20 cellular contexts compared by ENCODE assay signal in genomic region chr5:17021363-17021932, GRCh38.
A peak's percentile ranks its signal among the peaks of the same experiment; 100 is the strongest.
DNase-seq lines count a peak whose midpoint lies in the region; ATAC-seq and TF ChIP-seq lines count a peak whose summit lies in the region.
"Had no signal": no experiment of that assay in that cellular context is flagged by ENCODE, and none has a peak within 500 bp of the region (broad histone marks: within the 10 kb centered on the region; RNA-seq: fewer than 3 reads in every experiment).

No MANE protein-coding gene starts in this region.

- BruUV-seq in MCF 10A (replicated peaks; lab: Mats Ljungman, UMichigan) = no TSS peak

- CTCF ChIA-PET in MCF 10A (lab: Yijun Ruan, JAX) = interaction anchor here (0.6 kb wide), 1 partner anchor 43 kb away, joined by 5 read pairs; no protein-coding TSS in a partner anchor

- H3K4me2 ChIP-seq in hepatocyte = no peak overlapping the region

- 84% methylated on average over 3 of the region's 3 CpGs for WGBS in thyroid gland, 2 donors
- 77% methylated on average over 3 of the region's 3 CpGs for WGBS in hepatocyte (ENCODE audit: low lambda C conversion rate, missing lambda C conversion rate)

- POLR2A ChIA-PET in MCF 10A (lab: Yijun Ruan, JAX) = no interaction called here

- TF ChIP-seq CTCF in breast epithelium (IDR thresholded peaks at IDR 0.05) = no peak
- no peak for TF ChIP-seq CTCF in MCF 10A (IDR thresholded peaks at IDR 0.05; ENCODE audit: unreplicated experiment)
- no peak for TF ChIP-seq CTCF in left lung (IDR thresholded peaks at IDR 0.05)
- no peak for TF ChIP-seq CTCF in thyroid gland (IDR thresholded peaks at IDR 0.05)
- no peak for TF ChIP-seq CTCF in hepatocyte (IDR thresholded peaks at IDR 0.05; ENCODE audit: poor library complexity)

- H3K27ac Mint-ChIP-seq in MCF 10A (ENCODE audit: low read depth, unreplicated experiment) = no peak overlapping the region

- H3K27ac ChIP-seq in breast epithelium (peak overlapping the region; percentile 18 to 41), left lung (peak overlapping the region; percentile 24 to 55), thyroid gland (peak overlapping the region; percentile 24 to 62 (median 46)), hepatocyte (no peak overlapping the region)
- H3K27ac ChIP-seq: 22Rv1 had no signal

- H3K4me1 ChIP-seq in breast epithelium = no peaks in the 10 kb centered on the region
- H3K4me1 ChIP-seq in left lung = peaks cover 0 to 7% of the 10 kb centered on the region in 2 donors
- H3K4me1 ChIP-seq in thyroid gland = peaks cover 17 to 22% of the 10 kb centered on the region in 2 donors
- H3K4me1 ChIP-seq in hepatocyte (ENCODE audit: insufficient read depth) = peaks cover 5% of the 10 kb centered on the region

- H3K27me3 Mint-ChIP-seq in MCF 10A (ENCODE audit: insufficient read depth, unreplicated experiment) = no peaks in the 10 kb centered on the region

- no peaks in the 10 kb centered on the region for H3K79me2 ChIP-seq in hepatocyte

- ATAC-seq in SK-N-SH treated with all-trans-retinoic acid at 6 μM for 48 hours = peak; percentile 54
- no peak for ATAC-seq in left lung
- ATAC-seq: left lobe of liver had no signal

- intact Hi-C loops in breast epithelium (cut with DNase I; ENCODE audit: low total_unique reads) (no loop called here), MCF 10A (cut with micrococcal nuclease) (no loop called here), left lung (cut with DNase I) (no loop called here), thyroid gland (cut with DNase I) (no loop called here)

- H3K4me3 ChIP-seq in breast epithelium = no peak overlapping the region
- H3K4me3 ChIP-seq in left lung = no peak overlapping the region
- H3K4me3 ChIP-seq in thyroid gland (replicated peaks in 1 of 3) = no peak overlapping the region
- H3K4me3 ChIP-seq in hepatocyte = no peak overlapping the region

- H3K9me3 ChIP-seq in breast epithelium (no peaks in the 10 kb centered on the region), left lung (no peaks in the 10 kb centered on the region), thyroid gland (no peaks in the 10 kb centered on the region), hepatocyte (ENCODE audit: low read depth) (no peaks in the 10 kb centered on the region)

- TF ChIP-seq POLR2A in breast epithelium (IDR thresholded peaks at IDR 0.05) (no peak), thyroid gland (IDR thresholded peaks at IDR 0.05) (no peak)

- peaks cover 10% of the 10 kb centered on the region for H3K4me1 Mint-ChIP-seq in MCF 10A (ENCODE audit: insufficient read depth, unreplicated experiment)

- DNase-seq in breast epithelium (ENCODE audit: low spot score in 2 of 2) (peak in 1 of 2 donors; percentile 24), MCF 10A (ENCODE audit: unreplicated experiment) (no peak), left lung (no peak), thyroid gland (peak; percentile 35 to 38), NCI-H1092 treated with DMSO at 0.1 percent for 48 hours (lab: John Stamatoyannopoulos, UW) (no peak), GM19240 (ENCODE audit: insufficient read length, low spot score) (no peak), hepatocyte (ENCODE audit: low spot score) (no peak)
- DNase-seq: activated CD4-positive, alpha-beta T cell treated with anti-CD3 and anti-CD28 coated beads, Interleukin-2, amount 50 U/mL, for 48 hours; activated naive CD4-positive, alpha-beta T cell treated with Interleukin-2 at 50 U/mL for 16 hours; activated T-cell treated with anti-CD3 and anti-CD28 coated beads for 4 hours; anterior cingulate cortex; C1 segment of cervical spinal cord; DMS 273 treated with DMSO at 0.1 percent for 48 hours; NCI-H1930; NCI-H446 treated with DMSO at 0.1 percent for 48 hours; SHP77; T-helper 2 cell had no signal

- no peak overlapping the region for H3K4me3 Mint-ChIP-seq in MCF 10A (ENCODE audit: unreplicated experiment)

- no peak overlapping the region for H2AFZ ChIP-seq in hepatocyte

- H3K27me3 ChIP-seq in breast epithelium (no peaks in the 10 kb centered on the region), left lung (no peaks in the 10 kb centered on the region), thyroid gland (no peaks in the 10 kb centered on the region), hepatocyte (no peaks in the 10 kb centered on the region)

- no peaks in the 10 kb centered on the region for H4K20me1 ChIP-seq in hepatocyte (ENCODE audit: insufficient read depth, poor library complexity, severe bottlenecking)

- no peaks in the 10 kb centered on the region for H3K36me3 Mint-ChIP-seq in MCF 10A (ENCODE audit: insufficient read depth, unreplicated experiment)

- H3K36me3 ChIP-seq in breast epithelium (no peaks in the 10 kb centered on the region), left lung (no peaks in the 10 kb centered on the region), thyroid gland (no peaks in the 10 kb centered on the region), hepatocyte (replicated peaks; ENCODE audit: insufficient read depth, low read depth) (no peaks in the 10 kb centered on the region)

- H3K9me2 ChIP-seq in hepatocyte (replicated peaks; ENCODE audit: insufficient read depth) = no peaks in the 10 kb centered on the region

- H3K9me3 Mint-ChIP-seq in MCF 10A (ENCODE audit: unreplicated experiment) = no peaks in the 10 kb centered on the region

TF ChIP-seq in SK-N-SH treated with all-trans-retinoic acid at 6 μM for 48 hours, 23 proteins besides CTCF, POLR2A, EP300 and RAD21 (continues in another document):
- TF ChIP-seq TOX (CRISPR knock-in tag; IDR thresholded peaks at IDR 0.05; ENCODE audit: borderline replicate concordance) (no peak), ZNF8 (CRISPR knock-in tag; IDR thresholded peaks at IDR 0.05) (no peak), RARB (CRISPR knock-in tag; IDR thresholded peaks at IDR 0.05) (no peak), ZNF70 (CRISPR knock-in tag; IDR thresholded peaks at IDR 0.05) (no peak), ISL1 (CRISPR knock-in tag; IDR thresholded peaks at IDR 0.05) (no peak), ZNF565 (CRISPR knock-in tag; conservative IDR thresholded peaks at IDR 0.05; ENCODE audit: low read depth) (no peak), ZFP30 (CRISPR knock-in tag; IDR thresholded peaks at IDR 0.05) (no peak), BACH2 (CRISPR knock-in tag; IDR thresholded peaks at IDR 0.05; ENCODE audit: borderline replicate concordance) (no peak), TCF4 (CRISPR knock-in tag; IDR thresholded peaks at IDR 0.05; ENCODE audit: borderline replicate concordance) (no peak), ESRRG (CRISPR knock-in tag; IDR thresholded peaks at IDR 0.05) (no peak), GLIS3 (CRISPR knock-in tag; IDR thresholded peaks at IDR 0.05) (no peak), ZC3H10 (CRISPR knock-in tag; IDR thresholded peaks at IDR 0.05) (no peak)
- TF ChIP-seq, protein P1, sequence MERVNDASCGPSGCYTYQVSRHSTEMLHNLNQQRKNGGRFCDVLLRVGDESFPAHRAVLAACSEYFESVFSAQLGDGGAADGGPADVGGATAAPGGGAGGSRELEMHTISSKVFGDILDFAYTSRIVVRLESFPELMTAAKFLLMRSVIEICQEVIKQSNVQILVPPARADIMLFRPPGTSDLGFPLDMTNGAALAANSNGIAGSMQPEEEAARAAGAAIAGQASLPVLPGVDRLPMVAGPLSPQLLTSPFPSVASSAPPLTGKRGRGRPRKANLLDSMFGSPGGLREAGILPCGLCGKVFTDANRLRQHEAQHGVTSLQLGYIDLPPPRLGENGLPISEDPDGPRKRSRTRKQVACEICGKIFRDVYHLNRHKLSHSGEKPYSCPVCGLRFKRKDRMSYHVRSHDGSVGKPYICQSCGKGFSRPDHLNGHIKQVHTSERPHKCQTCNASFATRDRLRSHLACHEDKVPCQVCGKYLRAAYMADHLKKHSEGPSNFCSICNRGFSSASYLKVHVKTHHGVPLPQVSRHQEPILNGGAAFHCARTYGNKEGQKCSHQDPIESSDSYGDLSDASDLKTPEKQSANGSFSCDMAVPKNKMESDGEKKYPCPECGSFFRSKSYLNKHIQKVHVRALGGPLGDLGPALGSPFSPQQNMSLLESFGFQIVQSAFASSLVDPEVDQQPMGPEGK (CRISPR knock-in tag; IDR thresholded peaks at IDR 0.05; ENCODE audit: borderline replicate concordance) = no peak
- TF ChIP-seq, protein P2, sequence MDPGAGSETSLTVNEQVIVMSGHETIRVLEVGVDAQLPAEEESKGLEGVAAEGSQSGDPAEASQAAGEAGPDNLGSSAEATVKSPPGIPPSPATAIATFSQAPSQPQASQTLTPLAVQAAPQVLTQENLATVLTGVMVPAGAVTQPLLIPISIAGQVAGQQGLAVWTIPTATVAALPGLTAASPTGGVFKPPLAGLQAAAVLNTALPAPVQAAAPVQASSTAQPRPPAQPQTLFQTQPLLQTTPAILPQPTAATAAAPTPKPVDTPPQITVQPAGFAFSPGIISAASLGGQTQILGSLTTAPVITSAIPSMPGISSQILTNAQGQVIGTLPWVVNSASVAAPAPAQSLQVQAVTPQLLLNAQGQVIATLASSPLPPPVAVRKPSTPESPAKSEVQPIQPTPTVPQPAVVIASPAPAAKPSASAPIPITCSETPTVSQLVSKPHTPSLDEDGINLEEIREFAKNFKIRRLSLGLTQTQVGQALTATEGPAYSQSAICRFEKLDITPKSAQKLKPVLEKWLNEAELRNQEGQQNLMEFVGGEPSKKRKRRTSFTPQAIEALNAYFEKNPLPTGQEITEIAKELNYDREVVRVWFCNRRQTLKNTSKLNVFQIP (CRISPR knock-in tag; IDR thresholded peaks at IDR 0.05; ENCODE audit: borderline replicate concordance, low read depth) = no peak
- TF ChIP-seq, protein P3, sequence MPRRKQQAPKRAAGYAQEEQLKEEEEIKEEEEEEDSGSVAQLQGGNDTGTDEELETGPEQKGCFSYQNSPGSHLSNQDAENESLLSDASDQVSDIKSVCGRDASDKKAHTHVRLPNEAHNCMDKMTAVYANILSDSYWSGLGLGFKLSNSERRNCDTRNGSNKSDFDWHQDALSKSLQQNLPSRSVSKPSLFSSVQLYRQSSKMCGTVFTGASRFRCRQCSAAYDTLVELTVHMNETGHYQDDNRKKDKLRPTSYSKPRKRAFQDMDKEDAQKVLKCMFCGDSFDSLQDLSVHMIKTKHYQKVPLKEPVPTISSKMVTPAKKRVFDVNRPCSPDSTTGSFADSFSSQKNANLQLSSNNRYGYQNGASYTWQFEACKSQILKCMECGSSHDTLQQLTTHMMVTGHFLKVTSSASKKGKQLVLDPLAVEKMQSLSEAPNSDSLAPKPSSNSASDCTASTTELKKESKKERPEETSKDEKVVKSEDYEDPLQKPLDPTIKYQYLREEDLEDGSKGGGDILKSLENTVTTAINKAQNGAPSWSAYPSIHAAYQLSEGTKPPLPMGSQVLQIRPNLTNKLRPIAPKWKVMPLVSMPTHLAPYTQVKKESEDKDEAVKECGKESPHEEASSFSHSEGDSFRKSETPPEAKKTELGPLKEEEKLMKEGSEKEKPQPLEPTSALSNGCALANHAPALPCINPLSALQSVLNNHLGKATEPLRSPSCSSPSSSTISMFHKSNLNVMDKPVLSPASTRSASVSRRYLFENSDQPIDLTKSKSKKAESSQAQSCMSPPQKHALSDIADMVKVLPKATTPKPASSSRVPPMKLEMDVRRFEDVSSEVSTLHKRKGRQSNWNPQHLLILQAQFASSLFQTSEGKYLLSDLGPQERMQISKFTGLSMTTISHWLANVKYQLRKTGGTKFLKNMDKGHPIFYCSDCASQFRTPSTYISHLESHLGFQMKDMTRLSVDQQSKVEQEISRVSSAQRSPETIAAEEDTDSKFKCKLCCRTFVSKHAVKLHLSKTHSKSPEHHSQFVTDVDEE (CRISPR knock-in tag; IDR thresholded peaks at IDR 0.05) = no peak

Comparison
In these comparisons a context has a peak if more than half of its experiments do, and no peak if none do; other contexts are left out.
1. DNase-seq: peak in thyroid gland (2 of 2); none in MCF 10A (single experiment), left lung (0 of 2), NCI-H1092 treated with DMSO at 0.1 percent for 48 hours (single experiment), GM19240 (single experiment) and hepatocyte (single experiment).